1 cellular context compared by ENCODE assay signal in the genomic region with DNA sequence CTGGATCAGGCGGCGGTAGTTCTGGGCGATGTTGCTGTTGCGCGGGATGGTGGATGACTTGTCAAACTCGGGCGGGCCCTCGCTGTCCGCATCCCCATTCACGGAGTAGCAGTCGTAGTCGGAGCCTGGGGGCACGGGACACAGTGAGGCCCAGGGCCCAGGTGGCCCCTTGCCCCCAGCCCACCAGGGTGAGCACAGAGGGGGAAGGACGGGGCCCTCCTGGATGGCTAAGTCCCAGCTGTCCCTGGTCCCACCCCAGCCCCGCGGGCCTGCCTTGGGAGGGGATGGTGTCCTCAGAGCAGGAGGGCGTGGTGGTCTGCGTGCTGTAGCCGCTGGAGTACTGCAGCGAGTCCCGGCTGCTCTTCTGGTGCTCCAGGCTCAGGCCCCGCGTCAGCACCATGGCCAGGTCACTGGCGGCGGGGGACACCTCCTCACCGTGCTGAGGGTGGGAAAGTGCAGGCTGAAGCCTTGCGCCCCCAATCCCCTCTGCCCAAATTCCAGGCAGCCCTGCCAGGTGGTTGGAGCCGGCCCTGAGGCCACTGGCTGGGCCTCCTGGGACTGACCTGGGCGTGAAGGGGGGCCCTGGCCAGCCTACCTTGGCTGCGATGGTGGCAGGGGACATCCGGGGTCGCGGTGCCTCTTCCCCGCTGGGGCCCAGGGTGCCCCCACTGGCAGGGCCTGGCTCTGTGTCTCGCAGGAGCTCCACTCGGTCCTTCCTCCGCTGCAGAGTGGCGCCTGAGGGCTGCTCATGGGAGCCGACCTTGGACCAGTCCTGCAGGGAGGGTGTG.
TF ChIP-seq lines count a peak whose summit lies in the region.

No MANE protein-coding gene starts in this region.

TF ChIP-seq in H1, 55 proteins besides CTCF, POLR2A, EP300 and RAD21:
- TF ChIP-seq RNF2 (IDR thresholded peaks at IDR 0.05; ENCODE audit: borderline replicate concordance, low read depth, low read length, missing control alignments, poor library complexity, severe bottlenecking): no peak
- no peak for TF ChIP-seq ASH2L (IDR thresholded peaks at IDR 0.05; ENCODE audit: low read length)
- 0 out of 2 replicates have a peak, but pooled peaks have one; percentile 16 for TF ChIP-seq GABPA (IDR thresholded peaks at IDR 0.05; ENCODE audit: borderline replicate concordance, insufficient read depth, low read length)
